In the genomic region with DNA sequence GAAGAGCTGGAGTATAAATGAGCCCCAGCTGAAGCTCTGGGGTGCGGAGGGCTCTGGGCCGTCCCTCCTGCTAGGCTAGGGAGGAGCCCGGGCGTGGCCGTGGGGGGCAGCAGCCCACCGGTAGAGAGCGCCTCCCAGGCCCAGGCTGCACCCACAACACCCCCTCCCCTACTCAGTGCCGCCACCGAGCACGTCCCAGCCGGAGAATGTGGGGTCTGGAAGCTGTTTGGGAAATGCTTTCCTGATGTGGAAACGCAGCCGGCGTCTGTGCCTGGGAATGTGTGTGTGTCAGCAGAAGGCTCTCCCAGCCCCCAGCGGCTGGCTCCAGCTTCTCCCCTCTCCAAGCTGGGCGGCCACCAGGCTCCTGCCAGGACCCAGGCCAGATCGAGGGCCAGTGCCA, we compare ENCODE assay signal across 19 cellular contexts.
"Had no signal": no experiment of that assay in that cellular context is flagged by ENCODE, and none has a peak within 500 bp of the region (broad histone marks: within the 10 kb centered on the region; RNA-seq: fewer than 3 reads in every experiment).

No MANE protein-coding gene starts in this region.

- H3K4me3 ChIP-seq: esophagus muscularis mucosa, lung, right atrium auricular region, thyroid gland, upper lobe of left lung, uterus had no signal

- H3K36me3 ChIP-seq: esophagus muscularis mucosa, right atrium auricular region, thyroid gland, upper lobe of left lung, uterus had no signal

- H3K27me3 ChIP-seq: right atrium auricular region, thyroid gland, upper lobe of left lung, uterus had no signal

- DNase-seq: effector memory CD8-positive, alpha-beta T cell; foreskin keratinocyte; immature natural killer cell; kidney; left cardiac atrium; left ventricle myocardium superior; mesenchymal stem cell; midbrain; naive B cell; small intestine; stimulated activated CD4-positive, alpha-beta T cell treated with anti-CD3 and anti-CD28 coated beads, Interleukin-2, amount 100 ng/mL, for 48 hours; stimulated activated naive CD4-positive, alpha-beta T cell treated with Interleukin-2 at 50 U/mL for 16 hours; thyroid gland had no signal

- H3K4me1 ChIP-seq: foreskin keratinocyte, uterus had no signal

- H3K27ac ChIP-seq: epithelial cell of prostate, esophagus muscularis mucosa, foreskin keratinocyte, right atrium auricular region, thyroid gland, upper lobe of left lung, uterus had no signal

- H3K9me3 ChIP-seq: esophagus muscularis mucosa, right atrium auricular region, thyroid gland, upper lobe of left lung, uterus had no signal

- ATAC-seq: effector memory CD8-positive, alpha-beta T cell; foreskin keratinocyte; left cardiac atrium; left ventricle myocardium superior had no signal
